In the genomic region with DNA sequence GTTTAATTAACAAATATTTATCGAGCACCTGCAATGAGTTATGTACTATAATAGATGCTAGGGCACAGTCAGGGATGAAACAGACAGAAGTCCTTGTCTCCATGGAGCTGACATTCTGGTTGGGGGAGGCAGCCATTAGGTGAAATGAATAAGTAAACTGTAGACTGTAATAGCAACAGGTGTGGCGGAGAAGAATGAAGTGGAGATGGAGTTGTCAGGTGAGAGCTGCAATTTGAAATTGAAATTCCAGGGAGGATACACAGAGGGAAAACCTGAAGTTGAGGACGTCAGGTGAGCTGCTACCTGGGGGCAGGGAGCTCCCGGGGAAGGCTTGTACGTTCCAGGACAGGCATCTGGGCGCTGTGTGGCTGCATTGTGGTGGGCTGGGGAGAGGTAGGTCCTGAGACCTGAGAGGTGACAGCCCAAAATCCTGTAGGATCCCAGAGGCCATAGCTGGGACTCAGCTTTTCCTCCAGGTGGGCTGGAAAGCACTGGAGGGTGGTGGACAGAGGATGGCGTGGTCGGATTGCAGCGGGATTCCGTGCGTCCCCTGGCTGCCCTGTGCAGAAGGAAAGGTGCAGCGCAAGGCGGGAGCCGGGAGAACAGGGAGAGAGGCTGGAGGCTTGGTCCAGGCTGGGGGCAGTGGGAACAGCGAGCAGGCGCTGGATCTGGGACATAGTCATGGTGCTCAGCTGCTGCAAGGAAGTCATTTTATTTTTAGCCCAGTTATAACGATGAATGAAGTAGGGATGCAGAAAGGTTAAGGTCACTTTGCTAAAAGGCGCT, we compare ENCODE assay signal across 1 cellular context.
TF ChIP-seq lines count a peak whose summit lies in the region.

No MANE protein-coding gene starts in this region.

TF ChIP-seq in GM23338, 12 proteins besides CTCF, POLR2A, EP300 and RAD21 (continued from another document):
- TF ChIP-seq, protein P1, sequence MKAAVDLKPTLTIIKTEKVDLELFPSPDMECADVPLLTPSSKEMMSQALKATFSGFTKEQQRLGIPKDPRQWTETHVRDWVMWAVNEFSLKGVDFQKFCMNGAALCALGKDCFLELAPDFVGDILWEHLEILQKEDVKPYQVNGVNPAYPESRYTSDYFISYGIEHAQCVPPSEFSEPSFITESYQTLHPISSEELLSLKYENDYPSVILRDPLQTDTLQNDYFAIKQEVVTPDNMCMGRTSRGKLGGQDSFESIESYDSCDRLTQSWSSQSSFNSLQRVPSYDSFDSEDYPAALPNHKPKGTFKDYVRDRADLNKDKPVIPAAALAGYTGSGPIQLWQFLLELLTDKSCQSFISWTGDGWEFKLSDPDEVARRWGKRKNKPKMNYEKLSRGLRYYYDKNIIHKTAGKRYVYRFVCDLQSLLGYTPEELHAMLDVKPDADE (IDR thresholded peaks at IDR 0.05) = no peak
- TF ChIP-seq ZNF114 (CRISPR knock-in tag; IDR thresholded peaks at IDR 0.05) = no peak
- no peak for TF ChIP-seq EZH2phosphoT487 (IDR thresholded peaks at IDR 0.05; ENCODE audit: unreplicated experiment)
